In the genomic region with DNA sequence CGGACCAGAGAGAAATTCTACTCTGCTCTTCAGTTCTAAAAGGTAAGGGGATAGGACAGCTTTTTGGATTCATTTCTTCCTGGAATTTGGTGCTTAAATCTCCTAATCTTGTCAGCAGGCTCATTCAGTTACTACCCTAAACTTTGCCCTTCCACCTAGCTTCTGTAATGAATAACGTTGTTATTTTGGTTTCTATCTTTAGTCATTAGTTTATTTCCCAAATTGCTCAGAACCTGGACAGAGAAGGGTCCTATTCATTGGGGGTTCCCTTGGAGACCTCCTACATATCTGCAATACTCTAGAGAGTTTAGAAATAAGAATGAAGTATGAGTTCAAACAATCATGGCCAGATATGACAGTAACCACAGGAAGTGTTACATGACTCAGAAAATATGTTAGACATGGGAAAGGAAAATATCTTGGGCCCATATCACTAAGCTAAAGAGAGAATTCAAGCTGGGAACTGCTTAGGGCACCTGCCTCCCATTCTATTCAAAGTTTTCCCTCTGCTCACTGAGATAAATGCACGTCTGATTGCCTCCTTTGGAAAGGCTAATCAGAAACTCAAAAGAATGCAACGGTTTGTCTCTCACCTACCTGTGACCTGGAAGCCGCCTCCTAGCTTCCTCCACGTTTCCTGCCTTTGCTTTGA, we compare ENCODE assay signal across 17 cellular contexts.
A peak's percentile ranks its signal among the peaks of the same experiment; 100 is the strongest.
DNase-seq lines count a peak whose midpoint lies in the region; ATAC-seq and TF ChIP-seq lines count a peak whose summit lies in the region.
"Had no signal": no experiment of that assay in that cellular context is flagged by ENCODE, and none has a peak within 500 bp of the region (broad histone marks: within the 10 kb centered on the region; RNA-seq: fewer than 3 reads in every experiment).

No MANE protein-coding gene starts in this region.

- CTCF ChIA-PET in AG04449 (lab: Yijun Ruan, JAX): interaction anchor here (2.0 to 3.8 kb wide), 2 partner anchors 11 to 80 kb away, joined by 8 to 23 read pairs; no protein-coding TSS in a partner anchor

- intact Hi-C loops in lower leg skin (cut with DNase I; ENCODE audit: low total_unique reads): no loop called here

- 52 to 53% methylated on average over 6 of the region's 6 CpGs for WGBS in lower leg skin, 2 donors

- DNase-seq in AG04449 (ENCODE audit: low read depth, low spot score) (peak; percentile 16), epithelial cell of esophagus (ENCODE audit: low read depth) (peak; percentile 22), lower leg skin (ENCODE audit: low spot score in 2 of 2) (no peak)
- no peak for DNase-seq in activated CD4-positive, alpha-beta T cell treated with anti-CD3 and anti-CD28 coated beads for 1 hour
- no peak for DNase-seq in stimulated activated naive CD4-positive, alpha-beta T cell treated with Interleukin-2 at 50 U/mL for 16 hours (lab: John Stamatoyannopoulos, UW)
- DNase-seq in stimulated activated CD4-positive, alpha-beta T cell treated with anti-CD3 and anti-CD28 coated beads, Interleukin-1b, Interleukin-23, amount 100 ng/mL, for 48 hours: no peak
- DNase-seq: activated T-cell treated with anti-CD3 and anti-CD28 coated beads, Interleukin-2, amount 50 U/mL, for 4 hours; AML-193; NCI-H1092; NCI-H526 treated with DMSO at 0.1 percent for 48 hours; upper lobe of left lung had no signal

- TF ChIP-seq POLR2A in lower leg skin (IDR thresholded peaks at IDR 0.05): no peak

- no peak for TF ChIP-seq CTCF in AG04449 (IDR thresholded peaks at IDR 0.05; ENCODE audit: insufficient read depth, low read length, missing control alignments)
- no peak for TF ChIP-seq CTCF in epithelial cell of esophagus (IDR thresholded peaks at IDR 0.05; ENCODE audit: insufficient read depth, low read depth, low read length, missing control alignments)
- TF ChIP-seq CTCF in lower leg skin (IDR thresholded peaks at IDR 0.05): no peak

- ATAC-seq in GM19351 (IDR thresholded peaks at IDR 0.05; ENCODE audit: unreplicated experiment) (peak; percentile 72), HG03571 (IDR thresholded peaks at IDR 0.05; ENCODE audit: unreplicated experiment) (peak; percentile 65)
- ATAC-seq: activated T-cell treated with anti-CD3 and anti-CD28 coated beads, Interleukin-2, amount 50 U/mL, for 4 hours; esophagus mucosa; HCT116; Right ventricle myocardium inferior had no signal

- H3K4me3 ChIP-seq in AG04449 (ENCODE audit: low read depth, low read length): no peak overlapping the region
- H3K4me3 ChIP-seq in epithelial cell of esophagus (ENCODE audit: low read length): no peak overlapping the region
- H3K4me3 ChIP-seq in lower leg skin (ENCODE audit: low read depth, poor library complexity, severe bottlenecking): no peak overlapping the region
- H3K4me3 ChIP-seq: cardiac muscle cell, upper lobe of left lung had no signal

- POLR2A ChIA-PET in AG04449 (lab: Yijun Ruan, JAX): no interaction called here

Comparison
In these comparisons a context has a peak if more than half of its experiments do, and no peak if none do; other contexts are left out.
1. DNase-seq: peak in AG04449 (single experiment) and epithelial cell of esophagus (single experiment); none in lower leg skin (0 of 2), activated CD4-positive, alpha-beta T cell treated with anti-CD3 and anti-CD28 coated beads for 1 hour (single experiment), stimulated activated naive CD4-positive, alpha-beta T cell treated with Interleukin-2 at 50 U/mL for 16 hours (single experiment) and stimulated activated CD4-positive, alpha-beta T cell treated with anti-CD3 and anti-CD28 coated beads, Interleukin-1b, Interleukin-23, amount 100 ng/mL, for 48 hours (single experiment).